Comparison of ENCODE assay signal across 23 cellular contexts in the genomic region with DNA sequence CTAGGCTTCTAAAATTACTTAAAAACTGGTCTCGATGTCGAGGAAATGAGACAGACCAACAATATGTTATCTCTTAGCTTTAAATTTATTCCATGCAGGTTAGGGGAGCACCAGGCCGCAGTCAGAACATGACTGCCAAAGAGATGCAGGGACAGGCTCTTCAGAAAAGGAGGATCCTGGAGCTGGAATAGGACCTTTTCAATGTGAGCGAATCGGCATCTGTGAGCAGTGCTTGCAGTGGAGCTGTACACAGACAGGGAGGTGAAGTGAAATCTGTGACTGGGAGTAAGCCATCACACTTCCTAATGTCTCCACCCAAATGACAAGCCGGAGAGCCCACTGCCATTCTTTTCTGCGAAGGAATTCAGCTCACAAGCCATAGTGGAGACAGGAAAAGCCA.
DNase-seq lines count a peak whose midpoint lies in the region; ATAC-seq, FAIRE-seq and TF ChIP-seq lines count a peak whose summit lies in the region.
"Had no signal": no experiment of that assay in that cellular context is flagged by ENCODE, and none has a peak within 500 bp of the region (broad histone marks: within the 10 kb centered on the region; RNA-seq: fewer than 3 reads in every experiment).

No MANE protein-coding gene starts in this region.

- no peak overlapping the region for H3K4me3 Mint-ChIP-seq in astrocyte (ENCODE audit: unreplicated experiment)
- H3K4me3 Mint-ChIP-seq: activated naive CD4-positive, alpha-beta T cell treated with anti-CD3 and anti-CD28 coated beads for 36 hours; CD4-positive, CD25-positive, alpha-beta regulatory T cell; central memory CD8-positive, alpha-beta T cell; effector memory CD8-positive, alpha-beta T cell had no signal

- H3K4me1 Mint-ChIP-seq in astrocyte (ENCODE audit: low read depth, unreplicated experiment), result peaks cover 17% of the 10 kb centered on the region
- H3K4me1 Mint-ChIP-seq: CD4-positive, CD25-positive, alpha-beta regulatory T cell; central memory CD8-positive, alpha-beta T cell had no signal

- no peak overlapping the region for H3K4me3 ChIP-seq in astrocyte (ENCODE audit: insufficient read depth, low read depth, low read length)
- no peak overlapping the region for H3K4me3 ChIP-seq in heart right ventricle
- H3K4me3 ChIP-seq in subcutaneous abdominal adipose tissue (ENCODE audit: low read depth in 1 of 5, low read length in 5 of 5), result no peak overlapping the region
- H3K4me3 ChIP-seq in HepG2 (replicated peaks in 1 of 3; ENCODE audit: insufficient read depth in 1 of 3, low read depth in 2 of 3, low read length in 3 of 3), result no peak overlapping the region
- H3K4me3 ChIP-seq: esophagus muscularis mucosa, gastroesophageal sphincter, stomach, upper lobe of left lung had no signal

- no peaks in the 10 kb centered on the region for H3K9me3 Mint-ChIP-seq in astrocyte (ENCODE audit: unreplicated experiment)
- H3K9me3 Mint-ChIP-seq: activated naive CD4-positive, alpha-beta T cell treated with anti-CD3 and anti-CD28 coated beads for 36 hours; central memory CD8-positive, alpha-beta T cell; effector memory CD8-positive, alpha-beta T cell had no signal

- DNase-seq in H54 (ENCODE audit: insufficient read length, low spot score) (no peak), astrocyte (ENCODE audit: low read depth) (no peak), heart right ventricle (no peak), NCI-H774 (lab: John Stamatoyannopoulos, UW) (no peak), HepG2 (ENCODE audit: low spot score) (no peak)
- DNase-seq: activated CD4-positive, alpha-beta T cell treated with anti-CD3 and anti-CD28 coated beads for 4 hours; activated naive CD4-positive, alpha-beta T cell treated with anti-CD3 and anti-CD28 coated beads for 36 hours; activated T-cell treated with anti-CD3 and anti-CD28 coated beads, Interleukin-2, amount 50 U/mL, for 48 hours; amniotic stem cell; CD4-positive, CD25-positive, alpha-beta regulatory T cell; effector memory CD8-positive, alpha-beta T cell; GF-D8; NCI-H146; OCI-M1; SHP77; stomach; upper lobe of left lung had no signal

- CTCF ChIA-PET in HepG2 (lab: Yijun Ruan, JAX; ENCODE audit: low intra/inter-chr PET ratio, low total read pairs), result no interaction called here

- H3K79me2 ChIP-seq in astrocyte (ENCODE audit: insufficient read depth, low read length) (no peaks in the 10 kb centered on the region), HepG2 (ENCODE audit: insufficient read depth, low read length) (no peaks in the 10 kb centered on the region)

- TF ChIP-seq EP300 in HepG2 (IDR thresholded peaks at IDR 0.05; ENCODE audit: low read depth in 2 of 2, low read length in 2 of 2), result no peak
- TF ChIP-seq EP300 in HepG2 (CRISPR knock-in tag; IDR thresholded peaks at IDR 0.05; ENCODE audit: borderline replicate concordance), result no peak

- H2AFZ ChIP-seq in astrocyte (ENCODE audit: low read depth, low read length) (no peak overlapping the region), HepG2 (ENCODE audit: low read length) (no peak overlapping the region)

- TF ChIP-seq RAD21 in HepG2 (CRISPR knock-in tag; IDR thresholded peaks at IDR 0.05), result no peak

- no peaks in the 10 kb centered on the region for H4K20me1 ChIP-seq in astrocyte (ENCODE audit: insufficient read depth, low read length)
- no peaks in the 10 kb centered on the region for H4K20me1 ChIP-seq in HepG2 (ENCODE audit: insufficient read depth, low read length)

- H3K27me3 ChIP-seq in astrocyte (ENCODE audit: insufficient read depth, low read length), result no peaks in the 10 kb centered on the region
- H3K27me3 ChIP-seq in heart right ventricle, result no peaks in the 10 kb centered on the region
- no peaks in the 10 kb centered on the region for H3K27me3 ChIP-seq in subcutaneous abdominal adipose tissue (ENCODE audit: control insufficient read depth in 5 of 5, insufficient read depth in 4 of 5, low read length in 5 of 5)
- no peaks in the 10 kb centered on the region; a peak in 1 of 5 replicates for H3K27me3 ChIP-seq in HepG2 (ENCODE audit: control insufficient read depth in 1 of 2, insufficient read depth in 2 of 2, low read length in 2 of 2)
- H3K27me3 ChIP-seq: esophagus muscularis mucosa, gastroesophageal sphincter, stomach, upper lobe of left lung had no signal

- no TSS peak for BruUV-seq in HepG2 (replicated peaks; lab: Mats Ljungman, UMichigan)

- H3K9ac ChIP-seq in astrocyte (ENCODE audit: low read length) (no peak overlapping the region), subcutaneous abdominal adipose tissue (ENCODE audit: low read length in 5 of 5) (peak overlapping the region in 1 of 5 donors; percentile 10), HepG2 (ENCODE audit: insufficient read depth, low read depth, low read length) (no peak overlapping the region)

- POLR2A ChIA-PET in HepG2 (lab: Yijun Ruan, JAX), result no interaction called here

- no peaks in the 10 kb centered on the region for H3K36me3 Mint-ChIP-seq in astrocyte (ENCODE audit: low read depth, unreplicated experiment)
- H3K36me3 Mint-ChIP-seq: CD4-positive, CD25-positive, alpha-beta regulatory T cell had no signal

- intact Hi-C loops in heart right ventricle (cut with DNase I), result loop anchor here in 1 of 10 donors (5.0 kb wide), 1 partner anchor 75 kb away; no protein-coding TSS in a partner anchor
- intact Hi-C loops in HepG2 (cut with micrococcal nuclease; ENCODE audit: unreplicated experiment), result no loop called here

- FAIRE-seq in H54 (lab: Jason Lieb, UNC) (peak; percentile 20), astrocyte (lab: Jason Lieb, UNC) (no peak), HepG2 (lab: Jason Lieb, UNC) (no peak)

- TF ChIP-seq POLR2A in H54 (IDR thresholded peaks at IDR 0.05; ENCODE audit: low read depth, low read length), result no peak
- TF ChIP-seq POLR2A in HepG2 (IDR thresholded peaks at IDR 0.05; ENCODE audit: insufficient read depth in 1 of 2, low read depth in 2 of 2, low read length in 2 of 2), result no peak

- H3K9me3 ChIP-seq in astrocyte (ENCODE audit: insufficient read depth, low read depth, low read length) (no peaks in the 10 kb centered on the region), heart right ventricle (no peaks in the 10 kb centered on the region), subcutaneous abdominal adipose tissue (ENCODE audit: control insufficient read depth in 5 of 5, low read length in 5 of 5) (no peaks in the 10 kb centered on the region), HepG2 (ENCODE audit: low read length) (no peaks in the 10 kb centered on the region)
- H3K9me3 ChIP-seq: esophagus muscularis mucosa, gastroesophageal sphincter, stomach, upper lobe of left lung had no signal

- TF ChIP-seq CTCF in astrocyte (IDR thresholded peaks at IDR 0.05; ENCODE audit: insufficient read depth, low read depth, low read length) (no peak), heart right ventricle (IDR thresholded peaks at IDR 0.05) (no peak), HepG2 (CRISPR knock-in tag; IDR thresholded peaks at IDR 0.05) (no peak)

- H3K4me2 ChIP-seq in astrocyte (ENCODE audit: low read length), result no peak overlapping the region
- no peak overlapping the region for H3K4me2 ChIP-seq in HepG2 (ENCODE audit: low read depth, low read length)

- in situ Hi-C loops in HepG2 (cut with HindIII; ENCODE audit: extremely low pct_ligation_motif_present, low pct_unique_long_range_greater_than_20kb), result no loop called here

- no peaks in the 10 kb centered on the region for H3K36me3 ChIP-seq in astrocyte (ENCODE audit: insufficient read depth, low read length)
- H3K36me3 ChIP-seq in heart right ventricle, result no peaks in the 10 kb centered on the region
- no peaks in the 10 kb centered on the region for H3K36me3 ChIP-seq in subcutaneous abdominal adipose tissue (ENCODE audit: control insufficient read depth in 5 of 5, insufficient read depth in 5 of 5, low read length in 5 of 5)
- H3K36me3 ChIP-seq in HepG2 (replicated peaks in 1 of 2; ENCODE audit: control insufficient read depth in 1 of 2, insufficient read depth in 2 of 2, low read length in 2 of 2), result no peaks in the 10 kb centered on the region
- H3K36me3 ChIP-seq: esophagus muscularis mucosa, gastroesophageal sphincter, stomach, upper lobe of left lung had no signal

- ATAC-seq in heart right ventricle (peak in 7 of 8 donors; percentile 39 to 81 (median 62)), GM18511 (IDR thresholded peaks at IDR 0.05; ENCODE audit: unreplicated experiment) (no peak), HepG2 (no peak)
- ATAC-seq: effector memory CD8-positive, alpha-beta T cell; gastroesophageal sphincter; sciatic nerve had no signal

- H3K4me1 ChIP-seq in astrocyte (ENCODE audit: insufficient read depth, low read length), result no peaks in the 10 kb centered on the region
- H3K4me1 ChIP-seq in heart right ventricle, result peaks cover 0 to 30% (median 13%) of the 10 kb centered on the region in 9 donors
- H3K4me1 ChIP-seq in subcutaneous abdominal adipose tissue (ENCODE audit: control insufficient read depth in 5 of 5, insufficient read depth in 5 of 5, low read length in 5 of 5), result peaks cover 0 to 20% (median 11%) of the 10 kb centered on the region in 5 donors
- no peaks in the 10 kb centered on the region for H3K4me1 ChIP-seq in HepG2 (ENCODE audit: insufficient read depth, low read length)

- peak overlapping the region; percentile 19 for H3K27ac Mint-ChIP-seq in astrocyte (ENCODE audit: unreplicated experiment)
- H3K27ac Mint-ChIP-seq: activated naive CD4-positive, alpha-beta T cell treated with anti-CD3 and anti-CD28 coated beads for 36 hours; CD4-positive, CD25-positive, alpha-beta regulatory T cell; effector memory CD8-positive, alpha-beta T cell had no signal

- 48 to 66% methylated on average over 7 of the region's 7 CpGs for WGBS in heart right ventricle, 2 donors
- WGBS in HepG2 (ENCODE audit: low lambda C conversion rate), result 75% methylated on average over 6 of the region's 7 CpGs

- no peaks in the 10 kb centered on the region for H3K27me3 Mint-ChIP-seq in astrocyte (ENCODE audit: low read depth, unreplicated experiment)

- H3K27ac ChIP-seq in astrocyte (ENCODE audit: low read depth, low read length) (no peak overlapping the region), heart right ventricle (peak overlapping the region in 7 of 10 donors; percentile 4 to 69 (median 44)), subcutaneous abdominal adipose tissue (ENCODE audit: low read depth, low read length) (peak overlapping the region; percentile 87), HepG2 (ENCODE audit: extremely low read length, insufficient read depth, low read length) (no peak overlapping the region)
- H3K27ac ChIP-seq: gastroesophageal sphincter, stomach, upper lobe of left lung had no signal

TF ChIP-seq in HepG2, 621 proteins besides CTCF, POLR2A, EP300 and RAD21 (continues in another document):
- no peak for TF ChIP-seq SMARCE1 (IDR thresholded peaks at IDR 0.05; ENCODE audit: borderline replicate concordance)
- TF ChIP-seq DNMT3B (CRISPR knock-in tag; conservative IDR thresholded peaks at IDR 0.05), result no peak
- no peak for TF ChIP-seq PTBP1 (IDR thresholded peaks at IDR 0.05; ENCODE audit: low read depth, low read length, poor library complexity, severe bottlenecking)
- TF ChIP-seq DPF2 (CRISPR knock-in tag; IDR thresholded peaks at IDR 0.05; ENCODE audit: borderline replicate concordance, low read depth), result no peak
- TF ChIP-seq, protein P1, sequence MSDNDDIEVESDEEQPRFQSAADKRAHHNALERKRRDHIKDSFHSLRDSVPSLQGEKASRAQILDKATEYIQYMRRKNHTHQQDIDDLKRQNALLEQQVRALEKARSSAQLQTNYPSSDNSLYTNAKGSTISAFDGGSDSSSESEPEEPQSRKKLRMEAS (IDR thresholded peaks at IDR 0.05), result no peak
- no peak for TF ChIP-seq ZNF432 (CRISPR knock-in tag; IDR thresholded peaks at IDR 0.05; ENCODE audit: borderline replicate concordance)

Comparison
In these comparisons a context has a peak if more than half of its experiments do, and no peak if none do; other contexts are left out.
1. H3K27ac ChIP-seq: peak in heart right ventricle (7 of 10) and subcutaneous abdominal adipose tissue (single experiment); none in astrocyte (single experiment) and HepG2 (single experiment).
2. ATAC-seq: peak in heart right ventricle (7 of 8); none in GM18511 (single experiment) and HepG2 (single experiment).